Comparison of ENCODE assay signal across 6 cellular contexts in genomic region chr9:137890768-137891587, GRCh38. TPM values are rescaled to one million over a fixed set of nuclear protein-coding genes. Genes with fewer than 3 reads are reported as not detected.
"Had no signal": no experiment of that assay in that cellular context is flagged by ENCODE, and none has a peak within 500 bp of the region (broad histone marks: within the 10 kb centered on the region; RNA-seq: fewer than 3 reads in every experiment).

No MANE protein-coding gene starts in this region.

RNA-seq across cellular contexts. Expression of gene CACNA1B, which starts 13.4 kb away (rescaled TPM):
- total RNA-seq: activated CD4-positive, alpha-beta T cell treated with anti-CD3 and anti-CD28 coated beads, Interleukin-2, amount 10 ng/mL, durations not matched to agents 24 days and 14 days; activated CD8-positive, alpha-beta memory T cell treated with anti-CD3 and anti-CD28 coated beads for 36 hours; activated CD8-positive, alpha-beta T cell treated with anti-CD3 and anti-CD28 coated beads for 36 hours; activated naive CD8-positive, alpha-beta T cell treated with anti-CD3 and anti-CD28 coated beads, Interleukin-2, amount 10 ng/mL, durations not matched to agents 7 days and 5 days; MCF 10A; T-helper 2 cell treated with Interferon-gamma antibody and Interleukin-4, amounts not matched to agents 100 ng/mL and 5 ng/mL, for 36 hours had no signal
